ENCODE assay signal across 32 cellular contexts in genomic region chr15:88177451-88177850, GRCh38.
"Had no signal": no experiment of that assay in that cellular context is flagged by ENCODE, and none has a peak within 500 bp of the region (broad histone marks: within the 10 kb centered on the region; RNA-seq: fewer than 3 reads in every experiment).

No MANE protein-coding gene starts in this region.

- H2AFZ ChIP-seq: neural progenitor cell, parathyroid adenoma had no signal

- H3K4me3 Mint-ChIP-seq: natural killer cell; nephron; neural progenitor cell; stimulated activated memory B cell treated with anti-CD40 and anti-IgM and Interleukin-4, amounts not matched to agents 10 μg/mL and 1 μg/mL and 100 μg/mL, for 72 hours; stimulated activated naive CD8-positive, alpha-beta T cell treated with anti-CD3 and anti-CD28 coated beads, Interleukin-15, amount 100 ng/mL, for 72 hours; type B pancreatic cell had no signal

- H3K9me3 Mint-ChIP-seq: natural killer cell; nephron; neural progenitor cell; stimulated activated memory B cell treated with anti-CD40 and anti-IgM and Interleukin-4, amounts not matched to agents 10 μg/mL and 1 μg/mL and 100 μg/mL, for 72 hours; stimulated activated naive CD8-positive, alpha-beta T cell treated with anti-CD3 and anti-CD28 coated beads, Interleukin-15, amount 100 ng/mL, for 72 hours; type B pancreatic cell had no signal

- H3K4me1 ChIP-seq: neural progenitor cell, parathyroid adenoma, psoas muscle, right lobe of liver, sigmoid colon, suprapubic skin, testis, transverse colon, upper lobe of right lung, vagina had no signal

- H3K4me2 ChIP-seq: neural progenitor cell, smooth muscle cell had no signal

- H3K79me2 ChIP-seq: parathyroid adenoma had no signal

- DNase-seq: natural killer cell; occipital lobe; ovary; posterior cingulate gyrus; psoas muscle; right cardiac atrium; right lobe of liver; sigmoid colon; spleen; stimulated activated CD4-positive, alpha-beta T cell treated with anti-CD3 and anti-CD28 coated beads, Interleukin-12 subunit alpha, Interleukin-12 subunit beta, amount 100 ng/mL, for 4 hours; stimulated activated CD4-positive, alpha-beta T cell treated with anti-CD3 and anti-CD28 coated beads, Interleukin-1b, Interleukin-23, amount 100 ng/mL, for 48 hours; stimulated activated CD4-positive, alpha-beta T cell treated with anti-CD3 and anti-CD28 coated beads, Interleukin-4, amount 100 ng/mL, for 1 hour; stimulated activated CD4-positive, alpha-beta T cell treated with anti-CD3 and anti-CD28 coated beads, Interleukin-4, amount 100 ng/mL, for 4 hours; stimulated activated CD8-positive, alpha-beta memory T cell treated with anti-CD3 and anti-CD28 coated beads, Interleukin-4, amount 100 ng/mL, for 48 hours; stimulated activated naive CD4-positive, alpha-beta T cell; stimulated activated naive CD8-positive, alpha-beta T cell treated with anti-CD3 and anti-CD28 coated beads, Interleukin-15, amount 100 ng/mL, for 72 hours; stimulated activated naive CD8-positive, alpha-beta T cell treated with anti-CD3 and anti-CD28 coated beads, Interleukin-15, Interleukin-2, amounts not matched to agents 100 U/mL and 50 U/mL, for 24 hours; substantia nigra; testis; tibial artery; transverse colon; upper lobe of right lung had no signal

- H3K4me1 Mint-ChIP-seq: natural killer cell; nephron; neural progenitor cell; stimulated activated naive CD8-positive, alpha-beta T cell treated with anti-CD3 and anti-CD28 coated beads, Interleukin-15, amount 100 ng/mL, for 72 hours had no signal

- H3K9ac ChIP-seq: neural progenitor cell, parathyroid adenoma had no signal

- H3K36me3 ChIP-seq: neural progenitor cell, ovary, right lobe of liver, sigmoid colon, spleen, suprapubic skin, transverse colon, upper lobe of right lung, vagina had no signal

- H3K9me3 ChIP-seq: ovary, psoas muscle, right lobe of liver, sigmoid colon, spleen, suprapubic skin, testis, tibial artery, transverse colon, upper lobe of right lung, vagina had no signal

- H3K27ac ChIP-seq: neural progenitor cell, ovary, parathyroid adenoma, psoas muscle, right lobe of liver, sigmoid colon, skin epidermis, spleen, suprapubic skin, testis, tibial artery, transverse colon, upper lobe of right lung, vagina had no signal

- H3K27ac Mint-ChIP-seq: natural killer cell; nephron; neural progenitor cell; progenitor cell of endocrine pancreas; stimulated activated memory B cell treated with anti-CD40 and anti-IgM and Interleukin-4, amounts not matched to agents 10 μg/mL and 1 μg/mL and 100 μg/mL, for 72 hours; stimulated activated naive CD8-positive, alpha-beta T cell treated with anti-CD3 and anti-CD28 coated beads, Interleukin-15, amount 100 ng/mL, for 72 hours; type B pancreatic cell had no signal

- H3K4me3 ChIP-seq: neural progenitor cell, ovary, psoas muscle, right lobe of liver, sigmoid colon, skin epidermis, smooth muscle cell, spleen, suprapubic skin, testis, tibial artery, transverse colon, upper lobe of right lung, vagina had no signal

- H3K27me3 ChIP-seq: neural progenitor cell, ovary, right lobe of liver, sigmoid colon, spleen, suprapubic skin, testis, tibial artery, transverse colon, upper lobe of right lung, vagina had no signal

- H3K36me3 Mint-ChIP-seq: natural killer cell; neural progenitor cell; stimulated activated memory B cell treated with anti-CD40 and anti-IgM and Interleukin-4, amounts not matched to agents 10 μg/mL and 1 μg/mL and 100 μg/mL, for 72 hours; type B pancreatic cell had no signal
